In the genomic region with DNA sequence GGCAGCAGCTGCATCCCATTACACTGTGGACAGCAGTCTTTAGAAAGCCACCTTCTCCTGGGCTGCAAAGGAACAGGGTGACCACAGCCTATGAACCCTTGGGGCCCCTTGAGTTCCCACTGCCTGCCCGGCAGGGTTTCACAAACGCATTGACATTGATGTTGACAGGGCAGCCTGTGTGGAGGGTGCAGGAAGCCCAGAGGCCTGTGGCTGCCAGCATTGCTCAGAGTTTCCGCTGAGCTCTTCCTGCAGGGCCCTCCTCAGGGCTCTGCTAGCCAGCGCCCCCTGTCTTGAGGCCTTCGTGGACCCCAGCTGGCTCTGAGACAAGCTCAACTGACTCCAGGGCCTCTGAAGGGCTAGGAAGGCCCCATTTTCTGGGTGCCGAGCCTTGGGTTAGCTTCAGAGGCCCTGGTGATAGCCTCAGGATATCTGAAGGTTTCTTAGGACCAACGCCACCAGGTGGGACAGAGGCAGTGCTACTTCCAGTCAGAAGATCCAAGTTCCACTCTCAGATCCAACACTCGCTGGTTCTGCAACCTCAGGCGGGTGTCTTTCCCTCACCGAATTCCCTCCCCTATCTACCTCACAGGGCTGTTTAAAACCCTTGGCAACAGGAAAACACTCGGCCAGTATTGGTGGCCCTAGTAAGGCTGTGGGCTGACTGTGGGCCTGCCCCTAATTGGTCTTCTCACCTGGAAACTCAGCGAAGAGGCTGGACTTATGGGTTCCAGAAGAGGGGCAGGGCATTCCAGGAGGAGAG, we compare ENCODE assay signal across 8 cellular contexts.
A peak's percentile ranks its signal among the peaks of the same experiment; 100 is the strongest.
DNase-seq lines count a peak whose midpoint lies in the region; ATAC-seq and TF ChIP-seq lines count a peak whose summit lies in the region.

No MANE protein-coding gene starts in this region.

- ATAC-seq in HG03095 (IDR thresholded peaks at IDR 0.05; ENCODE audit: unreplicated experiment): peak; percentile 68

- no peaks in the 10 kb centered on the region for H3K9me3 ChIP-seq in adipocyte (ENCODE audit: control insufficient read depth, low read length)

- in situ Hi-C loops in GM13976 (cut with MboI; ENCODE audit: low sequenced_read_pairs, unreplicated experiment): no loop called here

- H3K27me3 ChIP-seq in adipocyte (replicated peaks; ENCODE audit: control insufficient read depth, insufficient read depth, low read length): no peaks in the 10 kb centered on the region

- TF ChIP-seq CTCF in GM13976 (IDR thresholded peaks at IDR 0.05; ENCODE audit: borderline replicate concordance, control extremely low read depth, extremely low read depth, insufficient read depth, missing control alignments): peak; percentile 46

- H3K36me3 ChIP-seq in adipocyte (ENCODE audit: control insufficient read depth, insufficient read depth, low read length, severe bottlenecking): no peaks in the 10 kb centered on the region

- H3K4me1 ChIP-seq in adipocyte (ENCODE audit: control insufficient read depth, insufficient read depth, low read length): peaks cover 53% of the 10 kb centered on the region

- no peak overlapping the region for H3K9ac ChIP-seq in adipocyte (ENCODE audit: low read length)

- H3K4me3 ChIP-seq in adipocyte (ENCODE audit: low read length): no peak overlapping the region

- DNase-seq in GM13976 (ENCODE audit: low spot score) (peak; percentile 90), T-helper 2 cell (peak in 4 of 5 experiments; percentile 52 to 97 (median 57)), adipocyte (ENCODE audit: low read depth) (peak; percentile 47), left kidney (ENCODE audit: low read depth, low spot score) (peak; percentile 45), SHP77 treated with DMSO at 0.1 percent for 48 hours (lab: John Stamatoyannopoulos, UW) (no peak), superior temporal gyrus (ENCODE audit: extremely low spot score) (no peak)
- DNase-seq in stimulated activated CD8-positive, alpha-beta memory T cell treated with anti-CD3 and anti-CD28 coated beads, Interleukin-12 subunit alpha, Interleukin-12 subunit beta, amount 100 ng/mL, for 4 hours (ENCODE audit: low read depth): peak; percentile 70

Comparison
In these comparisons a context has a peak if more than half of its experiments do, and no peak if none do; other contexts are left out.
1. DNase-seq: peak in GM13976 (single experiment), T-helper 2 cell (4 of 5), adipocyte (single experiment), left kidney (single experiment) and stimulated activated CD8-positive, alpha-beta memory T cell treated with anti-CD3 and anti-CD28 coated beads, Interleukin-12 subunit alpha, Interleukin-12 subunit beta, amount 100 ng/mL, for 4 hours (single experiment); none in SHP77 treated with DMSO at 0.1 percent for 48 hours (single experiment) and superior temporal gyrus (single experiment).